9 cellular contexts compared by ENCODE assay signal in the genomic region with DNA sequence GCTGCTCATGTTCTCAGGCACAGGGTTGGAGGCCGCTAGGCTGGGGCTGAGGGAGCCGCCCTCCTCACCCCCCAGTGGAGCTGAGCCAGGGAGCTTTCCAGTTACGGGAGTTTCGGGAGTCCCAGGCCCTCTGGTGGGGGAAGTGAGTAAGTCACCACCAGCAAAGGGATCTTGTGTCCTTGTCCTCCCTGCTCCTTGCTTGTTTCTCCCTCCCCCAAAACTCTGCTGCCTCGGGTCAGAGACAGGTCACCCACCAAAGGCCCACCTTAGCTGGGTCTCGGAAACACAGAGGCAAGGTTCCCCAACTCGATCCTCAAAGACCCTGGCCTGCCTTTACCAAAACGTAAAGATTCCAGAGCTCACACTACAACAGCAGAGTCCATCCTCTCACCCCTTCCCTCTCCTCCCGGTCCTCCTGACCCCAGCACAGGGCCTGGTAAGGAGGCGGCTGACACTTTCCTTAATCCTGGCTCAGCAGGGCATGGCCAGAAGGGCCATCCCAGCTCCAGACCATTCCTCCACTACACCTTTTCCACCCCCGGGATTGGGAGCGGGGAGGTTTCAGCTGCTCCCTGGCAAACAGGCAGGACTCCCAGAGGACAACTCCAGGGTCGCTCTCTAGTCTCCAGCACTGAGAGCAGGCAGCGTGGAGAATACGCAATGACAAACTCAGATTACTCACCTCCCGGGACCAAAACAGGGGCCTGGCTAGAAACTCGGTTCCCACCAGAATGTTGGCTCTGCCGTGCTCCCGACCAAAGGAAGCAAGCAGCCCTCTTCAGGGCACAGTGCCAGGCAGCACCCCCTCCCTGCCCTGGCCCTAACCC.
DNase-seq lines count a peak whose midpoint lies in the region; ATAC-seq and TF ChIP-seq lines count a peak whose summit lies in the region.
"Had no signal": no experiment of that assay in that cellular context is flagged by ENCODE, and none has a peak within 500 bp of the region (broad histone marks: within the 10 kb centered on the region; RNA-seq: fewer than 3 reads in every experiment).

No MANE protein-coding gene starts in this region.

- peak overlapping the region; percentile 73 for H3K27ac Mint-ChIP-seq in glutamatergic neuron (ENCODE audit: unreplicated experiment)
- H3K27ac Mint-ChIP-seq: dendritic cell treated with granulocyte-macrophage colony-stimulating factor and Interleukin-4, amounts not matched to agents 40 ng/mL and 50 ng/mL, for 4 days had no signal

- ATAC-seq in HG02642 (IDR thresholded peaks at IDR 0.05; ENCODE audit: poor library complexity, unreplicated experiment) (peak; percentile 35), HG02678 (IDR thresholded peaks at IDR 0.05; ENCODE audit: unreplicated experiment) (no peak)

- no peaks in the 10 kb centered on the region for H3K36me3 Mint-ChIP-seq in glutamatergic neuron (ENCODE audit: unreplicated experiment)

- TF ChIP-seq CTCF in glutamatergic neuron (IDR thresholded peaks at IDR 0.05; ENCODE audit: partially characterized antibody, unreplicated experiment), result peak; percentile 82

- peaks cover 7% of the 10 kb centered on the region for H3K27me3 Mint-ChIP-seq in glutamatergic neuron (ENCODE audit: unreplicated experiment)
- H3K27me3 Mint-ChIP-seq: dendritic cell treated with granulocyte-macrophage colony-stimulating factor and Interleukin-4, amounts not matched to agents 40 ng/mL and 50 ng/mL, for 4 days had no signal

- H3K4me1 Mint-ChIP-seq in glutamatergic neuron (ENCODE audit: low read depth, unreplicated experiment), result peaks cover 29% of the 10 kb centered on the region

- H3K4me3 Mint-ChIP-seq in glutamatergic neuron (ENCODE audit: unreplicated experiment), result peak overlapping the region; percentile 16
- H3K4me3 Mint-ChIP-seq: dendritic cell treated with granulocyte-macrophage colony-stimulating factor and Interleukin-4, amounts not matched to agents 40 ng/mL and 50 ng/mL, for 4 days had no signal

- H3K9me3 Mint-ChIP-seq in glutamatergic neuron (ENCODE audit: unreplicated experiment), result peaks cover 2% of the 10 kb centered on the region
- H3K9me3 Mint-ChIP-seq: dendritic cell treated with granulocyte-macrophage colony-stimulating factor and Interleukin-4, amounts not matched to agents 40 ng/mL and 50 ng/mL, for 4 days had no signal

- peak; percentile 25 for DNase-seq in DMS53 treated with DMSO at 0.1 percent for 48 hours (lab: John Stamatoyannopoulos, UW; ENCODE audit: unreplicated experiment)
- DNase-seq in NCI-H524 treated with DMSO at 0.1 percent for 48 hours (lab: John Stamatoyannopoulos, UW), result peak; percentile 53
- peak; percentile 56 to 65 for DNase-seq in activated T-cell treated with anti-CD3 and anti-CD28 coated beads, Interleukin-2, amount 50 U/mL, for 48 hours
- DNase-seq in glutamatergic neuron, result peak; percentile 76
- peak; percentile 82 for DNase-seq in pons (ENCODE audit: low spot score)
- no peak for DNase-seq in GM19240 (ENCODE audit: insufficient read length, low spot score)
